1 cellular context compared by ENCODE assay signal in genomic region chr10:110843796-110844616, GRCh38.
TF ChIP-seq lines count a peak whose summit lies in the region.

No MANE protein-coding gene starts in this region.

TF ChIP-seq in K562, 482 proteins besides CTCF, POLR2A, EP300 and RAD21:
- TF ChIP-seq, protein P1, sequence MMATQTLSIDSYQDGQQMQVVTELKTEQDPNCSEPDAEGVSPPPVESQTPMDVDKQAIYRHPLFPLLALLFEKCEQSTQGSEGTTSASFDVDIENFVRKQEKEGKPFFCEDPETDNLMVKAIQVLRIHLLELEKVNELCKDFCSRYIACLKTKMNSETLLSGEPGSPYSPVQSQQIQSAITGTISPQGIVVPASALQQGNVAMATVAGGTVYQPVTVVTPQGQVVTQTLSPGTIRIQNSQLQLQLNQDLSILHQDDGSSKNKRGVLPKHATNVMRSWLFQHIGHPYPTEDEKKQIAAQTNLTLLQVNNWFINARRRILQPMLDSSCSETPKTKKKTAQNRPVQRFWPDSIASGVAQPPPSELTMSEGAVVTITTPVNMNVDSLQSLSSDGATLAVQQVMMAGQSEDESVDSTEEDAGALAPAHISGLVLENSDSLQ (IDR thresholded peaks at IDR 0.05): peak; percentile 42
- no peak for TF ChIP-seq NELFE (IDR thresholded peaks at IDR 0.05; ENCODE audit: insufficient read depth, insufficient read length)
